Comparison of ENCODE assay signal across 15 cellular contexts in the genomic region with DNA sequence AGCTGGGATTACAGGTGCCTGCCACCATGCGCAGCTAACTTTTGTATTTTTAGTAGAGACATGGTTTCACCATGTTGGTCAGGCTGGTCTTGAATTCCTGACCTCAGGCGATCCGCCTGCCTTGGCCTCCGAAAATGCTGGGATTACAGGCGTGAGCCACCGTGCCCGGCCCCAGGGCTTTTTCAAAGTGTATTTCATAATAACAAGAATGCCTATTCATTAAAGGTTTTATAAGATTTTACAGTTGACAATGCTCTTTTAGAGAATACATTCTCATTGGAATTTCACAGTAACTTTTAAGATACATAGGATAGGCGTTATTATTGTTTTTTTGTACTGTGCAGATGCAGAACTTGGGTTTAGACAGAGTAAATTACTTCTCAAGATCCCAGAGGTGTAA. TPM values are rescaled to one million over a fixed set of nuclear protein-coding genes. Genes with fewer than 3 reads are reported as not detected.
DNase-seq lines count a peak whose midpoint lies in the region.
"Had no signal": no experiment of that assay in that cellular context is flagged by ENCODE, and none has a peak within 500 bp of the region (broad histone marks: within the 10 kb centered on the region; RNA-seq: fewer than 3 reads in every experiment).

No MANE protein-coding gene starts in this region.

- H3K4me1 ChIP-seq in HAP-1: peaks cover 32% of the 10 kb centered on the region
- H3K4me1 ChIP-seq: BE2C had no signal

- peak; percentile 83 for DNase-seq in HAP-1 (ENCODE audit: low spot score in 2 of 2)
- DNase-seq in RPMI7951 (ENCODE audit: low read depth): peak; percentile 53
- DNase-seq in foreskin melanocyte: peak; percentile 78
- DNase-seq in activated T-cell treated with anti-CD3 and anti-CD28 coated beads for 4 hours: no peak
- DNase-seq in MG63: no peak
- DNase-seq in central memory CD4-positive, alpha-beta T cell: no peak
- DNase-seq: ACHN; BE2C; C1 segment of cervical spinal cord; Caco-2; CD4-positive, CD25-positive, alpha-beta regulatory T cell; CD8-positive, alpha-beta memory T cell; GDM1; HCEC 1CT had no signal

- in situ Hi-C loops in HAP-1 (cut with MboI; ENCODE audit: low sequenced_read_pairs): no loop called here

- H3K27me3 ChIP-seq in HAP-1 (ENCODE audit: low read depth): no peaks in the 10 kb centered on the region
- H3K27me3 ChIP-seq in MG63: no peaks in the 10 kb centered on the region
- H3K27me3 ChIP-seq: BE2C had no signal

- no peaks in the 10 kb centered on the region for H3K9me3 ChIP-seq in HAP-1
- no peaks in the 10 kb centered on the region for H3K9me3 ChIP-seq in MG63
- H3K9me3 ChIP-seq: BE2C, Caco-2 had no signal

- H3K4me3 ChIP-seq in HAP-1 (no peak overlapping the region), MG63 (no peak overlapping the region)
- H3K4me3 ChIP-seq: GM23248 had no signal

- H3K36me3 ChIP-seq in HAP-1 (replicated peaks) (no peaks in the 10 kb centered on the region), MG63 (no peaks in the 10 kb centered on the region)
- H3K36me3 ChIP-seq: BE2C had no signal

RNA-seq across cellular contexts. Expression of a gene that starts 52.6 kb away (rescaled TPM):
- 56.7 and 69.4 TPM in 2 replicates for total RNA-seq in RPMI7951 (2014; rRNA removed; shearing (Covaris generic))
- 9.7 and 33.7 TPM in 2 replicates for total RNA-seq in MG63 (2014; rRNA removed; shearing (Covaris generic); ENCODE audit: low replicate concordance)

Comparison
In these comparisons a context has a peak if more than half of its experiments do, and no peak if none do; other contexts are left out.
1. DNase-seq: peak in HAP-1 (2 of 2), RPMI7951 (single experiment) and foreskin melanocyte (single experiment); none in activated T-cell treated with anti-CD3 and anti-CD28 coated beads for 4 hours (single experiment), MG63 (single experiment) and central memory CD4-positive, alpha-beta T cell (single experiment).